ENCODE assay signal across 1 cellular context in genomic region chr20:35617397-35618031, GRCh38.
TF ChIP-seq lines count a peak whose summit lies in the region.

No MANE protein-coding gene starts in this region.

TF ChIP-seq in K562, 482 proteins besides CTCF, POLR2A, EP300 and RAD21 (continued from another document and continues in another):
- no peak for TF ChIP-seq NR0B1 (IDR thresholded peaks at IDR 0.05; ENCODE audit: partially characterized antibody)
- TF ChIP-seq NBN (IDR thresholded peaks at IDR 0.05; ENCODE audit: low read depth) = no peak
- no peak for TF ChIP-seq E2F8 (IDR thresholded peaks at IDR 0.05; ENCODE audit: low read depth, partially characterized antibody)
- TF ChIP-seq BRD4 (IDR thresholded peaks at IDR 0.05) = no peak
- no peak for TF ChIP-seq BACH1 (tag; IDR thresholded peaks at IDR 0.05)
- no peak for TF ChIP-seq KDM1A (IDR thresholded peaks at IDR 0.05)
- TF ChIP-seq PREB (CRISPR knock-in tag; IDR thresholded peaks at IDR 0.05) = no peak
- TF ChIP-seq ZNF263 (CRISPR knock-in tag; IDR thresholded peaks at IDR 0.05; ENCODE audit: borderline replicate concordance) = no peak
- no peak for TF ChIP-seq CBX1 (IDR thresholded peaks at IDR 0.05; ENCODE audit: low read depth)
- no peak for TF ChIP-seq BRF2 (IDR thresholded peaks at IDR 0.05; ENCODE audit: borderline replicate concordance, insufficient read depth, insufficient read length)
- no peak for TF ChIP-seq ARNT (IDR thresholded peaks at IDR 0.05)
- 0 out of 2 replicates have a peak, but pooled peaks have one; percentile 13 for TF ChIP-seq CXXC5 (CRISPR knock-in tag; IDR thresholded peaks at IDR 0.05)
- 0 out of 4 replicates have a peak, but pooled peaks of 1 of the 2 experiments have one; percentile 10 for TF ChIP-seq MNT (conservative IDR thresholded peaks at IDR 0.05)
- TF ChIP-seq RBBP5 (IDR thresholded peaks at IDR 0.05; ENCODE audit: borderline replicate concordance, insufficient read depth, low read length, poor library complexity, severe bottlenecking) = peak; percentile 33
- 0 out of 2 replicates have a peak, but pooled peaks have one; percentile 44 for TF ChIP-seq FOXP4 (CRISPR knock-in tag; IDR thresholded peaks at IDR 0.05; ENCODE audit: borderline replicate concordance)
- no peak for TF ChIP-seq IRF9 (tag; IDR thresholded peaks at IDR 0.05)
- no peak for TF ChIP-seq ZNF197 (CRISPR knock-in tag; IDR thresholded peaks at IDR 0.05; ENCODE audit: low read depth)
- no peak for TF ChIP-seq AFF4 (CRISPR knock-in tag; IDR thresholded peaks at IDR 0.05)
- TF ChIP-seq CBX3 (IDR thresholded peaks at IDR 0.05; ENCODE audit: borderline replicate concordance in 1 of 2, low read length in 2 of 2) = peak in 1 of 2 experiments; percentile 24; a peak in 1 of 3 replicates
- no peak for TF ChIP-seq OTX1 (CRISPR knock-in tag; IDR thresholded peaks at IDR 0.05)
- TF ChIP-seq DEAF1 (CRISPR knock-in tag; IDR thresholded peaks at IDR 0.05) = no peak
- no peak for TF ChIP-seq HES1 (IDR thresholded peaks at IDR 0.05; ENCODE audit: low read depth)
- no peak for TF ChIP-seq SNRNP70 (optimal IDR thresholded peaks at IDR 0.05; ENCODE audit: low read depth, low read length)
- no peak for TF ChIP-seq MAFF (IDR thresholded peaks at IDR 0.05; ENCODE audit: low read length)
- TF ChIP-seq PTTG1 (tag; IDR thresholded peaks at IDR 0.05; ENCODE audit: low read depth) = no peak
- TF ChIP-seq ZNF644 (tag; IDR thresholded peaks at IDR 0.05; ENCODE audit: low read depth) = no peak
- no peak for TF ChIP-seq GTF3C2 (IDR thresholded peaks at IDR 0.05; ENCODE audit: borderline replicate concordance, extremely low read depth, insufficient read length)
- TF ChIP-seq CCNT2 (IDR thresholded peaks at IDR 0.05; ENCODE audit: borderline replicate concordance, extremely low read depth, insufficient read length, low read depth, low read length) = peak; percentile 30
- TF ChIP-seq ZBTB7A (IDR thresholded peaks at IDR 0.05; ENCODE audit: borderline replicate concordance, control insufficient read depth, low read depth, low read length) = peak; percentile 80
- TF ChIP-seq TCF7L2 (IDR thresholded peaks at IDR 0.05; ENCODE audit: low read depth, low read length) = no peak
- TF ChIP-seq MYBL2 (IDR thresholded peaks at IDR 0.05; ENCODE audit: low read depth) = no peak
- no peak for TF ChIP-seq MYBL2 (CRISPR knock-in tag; IDR thresholded peaks at IDR 0.05; ENCODE audit: borderline replicate concordance)
